22 cellular contexts compared by ENCODE assay signal in the genomic region with DNA sequence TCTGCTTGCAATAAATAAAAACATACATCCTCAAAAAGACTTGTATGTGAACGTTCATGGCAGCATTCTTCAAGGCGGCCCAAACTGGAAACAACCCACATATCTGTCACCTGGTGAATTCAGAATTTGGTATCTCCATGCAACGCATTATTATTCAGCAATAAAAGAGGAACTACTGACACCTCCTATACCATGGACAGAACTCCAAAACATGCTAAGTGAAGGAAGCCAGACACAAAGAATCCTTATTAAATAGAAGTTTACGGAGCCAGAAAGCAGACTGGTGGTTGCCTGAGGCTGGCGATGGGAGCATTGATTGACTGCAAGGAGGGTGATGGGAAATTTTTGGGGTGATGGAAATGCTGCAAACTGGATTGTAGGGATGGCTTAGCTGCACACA.
DNase-seq lines count a peak whose midpoint lies in the region; ATAC-seq and TF ChIP-seq lines count a peak whose summit lies in the region.
"Had no signal": no experiment of that assay in that cellular context is flagged by ENCODE, and none has a peak within 500 bp of the region (broad histone marks: within the 10 kb centered on the region; RNA-seq: fewer than 3 reads in every experiment).

No MANE protein-coding gene starts in this region.

- no peak overlapping the region for H3K4me2 ChIP-seq in mammary epithelial cell (ENCODE audit: insufficient read depth, low read depth, low read length)
- H3K4me2 ChIP-seq: BLaER1 had no signal

- H3K36me3 ChIP-seq in breast epithelium (no peaks in the 10 kb centered on the region), mammary epithelial cell (ENCODE audit: insufficient read depth, low read length) (no peaks in the 10 kb centered on the region), rectal smooth muscle tissue (ENCODE audit: control insufficient read depth, insufficient read depth, low read length) (no peaks in the 10 kb centered on the region), transverse colon (no peaks in the 10 kb centered on the region)
- H3K36me3 ChIP-seq: BLaER1 had no signal

- TF ChIP-seq CTCF in breast epithelium (IDR thresholded peaks at IDR 0.05) (no peak), mammary epithelial cell (conservative IDR thresholded peaks at IDR 0.05 in 1 of 2, IDR thresholded peaks at IDR 0.05 in 1 of 2; ENCODE audit: extremely low read depth in 1 of 2, insufficient read depth in 1 of 2, low read depth in 1 of 2, low read length in 2 of 2) (no peak), transverse colon (IDR thresholded peaks at IDR 0.05) (no peak)

- no peak overlapping the region for H3K27ac Mint-ChIP-seq in activated T-helper 17 cell treated with anti-CD3 and anti-CD28 coated beads, Interleukin-2, amount 50 U/mL, for 72 hours
- H3K27ac Mint-ChIP-seq: B cell; CD8-positive, alpha-beta T cell had no signal

- H3K4me3 ChIP-seq in breast epithelium: no peak overlapping the region
- H3K4me3 ChIP-seq in mammary epithelial cell (replicated peaks in 1 of 3; ENCODE audit: insufficient read depth in 1 of 3, low read depth in 2 of 3, low read length in 3 of 3): no peak overlapping the region
- no peak overlapping the region for H3K4me3 ChIP-seq in rectal smooth muscle tissue (ENCODE audit: low read length)
- no peak overlapping the region for H3K4me3 ChIP-seq in transverse colon
- H3K4me3 ChIP-seq: BLaER1, GM12878, GM23248 had no signal

- no peak overlapping the region for H3K4me3 Mint-ChIP-seq in activated T-helper 17 cell treated with anti-CD3 and anti-CD28 coated beads, Interleukin-2, amount 50 U/mL, for 72 hours
- H3K4me3 Mint-ChIP-seq: B cell; CD4-positive, CD25-positive, alpha-beta regulatory T cell; CD8-positive, alpha-beta T cell had no signal

- H3K4me1 ChIP-seq in breast epithelium (no peaks in the 10 kb centered on the region), mammary epithelial cell (ENCODE audit: insufficient read depth, low read length) (peaks cover 11% of the 10 kb centered on the region), rectal smooth muscle tissue (ENCODE audit: control insufficient read depth, insufficient read depth, low read length) (peaks cover 33% of the 10 kb centered on the region), transverse colon (peaks cover 0 to 8% (median 0%) of the 10 kb centered on the region in 4 donors)
- H3K4me1 ChIP-seq: BLaER1, Caco-2 had no signal

- H3K9me3 ChIP-seq in breast epithelium (no peaks in the 10 kb centered on the region), mammary epithelial cell (replicated peaks; ENCODE audit: insufficient read depth, low read length) (peaks cover 2% of the 10 kb centered on the region), transverse colon (peaks cover 0 to 2% of the 10 kb centered on the region in 2 donors)
- H3K9me3 ChIP-seq: BLaER1 had no signal

- TF ChIP-seq POLR2A in breast epithelium (IDR thresholded peaks at IDR 0.05) (no peak), transverse colon (IDR thresholded peaks at IDR 0.05) (no peak)

- TF ChIP-seq EP300 in transverse colon (IDR thresholded peaks at IDR 0.05; ENCODE audit: low read depth): no peak

- no peaks in the 10 kb centered on the region for H3K4me1 Mint-ChIP-seq in activated T-helper 17 cell treated with anti-CD3 and anti-CD28 coated beads, Interleukin-2, amount 50 U/mL, for 72 hours
- H3K4me1 Mint-ChIP-seq: B cell; CD4-positive, CD25-positive, alpha-beta regulatory T cell had no signal

- H3K9me3 Mint-ChIP-seq in activated T-helper 17 cell treated with anti-CD3 and anti-CD28 coated beads, Interleukin-2, amount 50 U/mL, for 72 hours: peaks cover 8% of the 10 kb centered on the region

- BruUV-seq in mammary epithelial cell (replicated peaks; lab: Mats Ljungman, UMichigan): no TSS peak

- 86% methylated on average over 3 of the region's 5 CpGs for WGBS in mammary epithelial cell (ENCODE audit: low coverage, missing lambda C conversion rate)
- 78 to 79% methylated on average over 5 of the region's 5 CpGs for WGBS in transverse colon (ENCODE audit: low coverage in 1 of 2), 2 donors

- no peaks in the 10 kb centered on the region for H3K36me3 Mint-ChIP-seq in activated T-helper 17 cell treated with anti-CD3 and anti-CD28 coated beads, Interleukin-2, amount 50 U/mL, for 72 hours (ENCODE audit: low read depth)
- H3K36me3 Mint-ChIP-seq: CD4-positive, CD25-positive, alpha-beta regulatory T cell; CD8-positive, alpha-beta T cell had no signal

- H2AFZ ChIP-seq in mammary epithelial cell (ENCODE audit: low read depth, low read length): no peak overlapping the region
- H2AFZ ChIP-seq: GM23248 had no signal

- ATAC-seq in HG02623 (IDR thresholded peaks at IDR 0.05; ENCODE audit: unreplicated experiment): no peak
- ATAC-seq in activated T-helper 17 cell treated with anti-CD3 and anti-CD28 coated beads, Interleukin-2, amount 50 U/mL, for 72 hours (replicated peaks): no peak
- ATAC-seq: CD8-positive, alpha-beta T cell; GM12878 had no signal

- in situ Hi-C loops in mammary epithelial cell (cut with MboI; ENCODE audit: low sequenced_read_pairs in 2 of 2) (no loop called here), transverse colon (cut with MboI; ENCODE audit: low pct_ligation_motif_present in 1 of 4, low pct_unique_long_range_greater_than_20kb in 1 of 4, low sequenced_read_pairs in 3 of 4) (no loop called here)

- no peaks in the 10 kb centered on the region for H4K20me1 ChIP-seq in mammary epithelial cell (ENCODE audit: insufficient read depth, low read length)
- H4K20me1 ChIP-seq: BLaER1 had no signal

- no peaks in the 10 kb centered on the region for H3K27me3 ChIP-seq in breast epithelium
- H3K27me3 ChIP-seq in mammary epithelial cell (ENCODE audit: insufficient read depth, low read length): no peaks in the 10 kb centered on the region
- H3K27me3 ChIP-seq in rectal smooth muscle tissue (ENCODE audit: control insufficient read depth, insufficient read depth, low read length): no peaks in the 10 kb centered on the region
- no peaks in the 10 kb centered on the region for H3K27me3 ChIP-seq in transverse colon
- H3K27me3 ChIP-seq: BLaER1 had no signal

- DNase-seq in breast epithelium (ENCODE audit: low spot score in 2 of 2) (no peak), mammary epithelial cell (no peak), transverse colon (no peak), kidney tubule cell (ENCODE audit: low spot score) (no peak)
- DNase-seq: Caco-2; CD4-positive, CD25-positive, alpha-beta regulatory T cell; CD8-positive, alpha-beta T cell; DMS153; DMS79; EL; GDM1; GM23248; H7; HCEC 1CT had no signal

- CTCF ChIA-PET in mammary epithelial cell (lab: Charles Lee; ENCODE audit: low non-redundant PET): no interaction called here

- H3K27ac ChIP-seq in breast epithelium (peak overlapping the region; percentile 10 to 12), mammary epithelial cell (ENCODE audit: insufficient read depth, low read depth, low read length) (no peak overlapping the region), rectal smooth muscle tissue (ENCODE audit: low read depth, low read length) (peak overlapping the region; percentile 96), transverse colon (peak overlapping the region in 3 of 4 donors; percentile 48 to 77 (median 74))
- H3K27ac ChIP-seq: 22Rv1, BLaER1, C4-2B, GM23248 had no signal

- intact Hi-C loops in breast epithelium (cut with DNase I; ENCODE audit: low total_unique reads): loop anchor here (5.0 kb wide), 1 partner anchor 941 kb away; no protein-coding TSS in a partner anchor
- intact Hi-C loops in mammary epithelial cell (cut with micrococcal nuclease): no loop called here
- intact Hi-C loops in transverse colon (cut with DNase I; ENCODE audit: low total_unique reads): no loop called here

- H3K9ac ChIP-seq in mammary epithelial cell (ENCODE audit: insufficient read depth, low read length) (no peak overlapping the region), rectal smooth muscle tissue (ENCODE audit: low read length) (no peak overlapping the region)
- H3K9ac ChIP-seq: BLaER1, GM23248 had no signal

- H3K27me3 Mint-ChIP-seq in activated T-helper 17 cell treated with anti-CD3 and anti-CD28 coated beads, Interleukin-2, amount 50 U/mL, for 72 hours: no peaks in the 10 kb centered on the region
- H3K27me3 Mint-ChIP-seq: B cell; CD4-positive, CD25-positive, alpha-beta regulatory T cell had no signal

- H3K79me2 ChIP-seq in mammary epithelial cell (ENCODE audit: insufficient read depth, low read length): no peaks in the 10 kb centered on the region

- dilution Hi-C loops in mammary epithelial cell (cut with HindIII; ENCODE audit: low sequenced_read_pairs): no loop called here
